ENCODE assay signal across 12 cellular contexts in the genomic region with DNA sequence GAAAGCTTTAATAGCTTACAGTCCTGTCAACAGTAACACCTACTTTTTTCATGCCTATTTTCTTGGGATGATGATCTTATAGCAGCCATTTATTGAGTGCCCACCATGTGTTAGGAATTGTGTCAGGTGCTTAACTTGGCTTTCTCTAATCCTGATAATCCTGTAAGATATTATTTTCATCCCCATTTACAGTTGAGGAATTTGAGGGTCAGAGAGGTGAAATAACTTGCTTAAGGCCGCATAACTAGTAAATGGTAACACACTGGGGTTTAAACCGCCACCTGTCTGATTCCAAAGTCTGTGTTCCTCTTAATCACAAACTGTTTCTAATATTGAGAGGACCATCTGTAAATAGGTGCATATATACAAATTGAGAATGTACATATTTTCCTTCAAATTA.
"Had no signal": no experiment of that assay in that cellular context is flagged by ENCODE, and none has a peak within 500 bp of the region (broad histone marks: within the 10 kb centered on the region; RNA-seq: fewer than 3 reads in every experiment).

No MANE protein-coding gene starts in this region.

- DNase-seq: activated effector memory CD4-positive, alpha-beta T cell treated with Interleukin-2 at 50 U/mL for 16 hours; activated T-cell treated with anti-CD3 and anti-CD28 coated beads, Interleukin-2, amount 50 U/mL, for 1 hour; dermis blood vessel endothelial cell; endodermal cell; erythroblast; kidney glomerular epithelial cell; posterior cingulate gyrus; small intestine had no signal

- H2AFZ ChIP-seq: hepatocyte had no signal

- H3K36me3 ChIP-seq: right atrium auricular region, thyroid gland had no signal

- ATAC-seq: activated naive CD4-positive, alpha-beta T cell treated with anti-CD3 and anti-CD28 coated beads, Interleukin-2, amount 50 U/mL, for 72 hours had no signal

- H3K27ac ChIP-seq: hepatocyte, right atrium auricular region, thyroid gland had no signal

- H3K9me3 Mint-ChIP-seq: activated naive CD4-positive, alpha-beta T cell treated with anti-CD3 and anti-CD28 coated beads, Interleukin-2, amount 50 U/mL, for 72 hours had no signal

- H3K9me3 ChIP-seq: right atrium auricular region, thyroid gland had no signal

- H3K4me3 ChIP-seq: hepatocyte, right atrium auricular region, thyroid gland had no signal

- H3K4me2 ChIP-seq: hepatocyte had no signal

- H3K27ac Mint-ChIP-seq: activated naive CD4-positive, alpha-beta T cell treated with anti-CD3 and anti-CD28 coated beads, Interleukin-2, amount 50 U/mL, for 72 hours; endodermal cell had no signal

- H3K4me3 Mint-ChIP-seq: endodermal cell had no signal
